In genomic region chr11:90310210-90310609, GRCh38 we compare ENCODE assay signal across 20 cellular contexts.
DNase-seq lines count a peak whose midpoint lies in the region; ATAC-seq, FAIRE-seq and TF ChIP-seq lines count a peak whose summit lies in the region.
"Had no signal": no experiment of that assay in that cellular context is flagged by ENCODE, and none has a peak within 500 bp of the region (broad histone marks: within the 10 kb centered on the region; RNA-seq: fewer than 3 reads in every experiment).

No MANE protein-coding gene starts in this region.

- TF ChIP-seq CTCF in Caco-2 (IDR thresholded peaks at IDR 0.05; ENCODE audit: insufficient read depth in 1 of 2, low read depth in 1 of 2, low read length in 1 of 2, severe bottlenecking in 1 of 2, unreplicated experiment in 1 of 2) (peak; percentile 36 to 46), GM13977 (IDR thresholded peaks at IDR 0.05; ENCODE audit: extremely low read depth, insufficient read depth, missing control alignments) (peak; percentile 4), PC-3 (conservative IDR thresholded peaks at IDR 0.05; ENCODE audit: low read depth, low read length) (0 out of 2 replicates have a peak, but pooled peaks have one; percentile 10), HepG2 (CRISPR knock-in tag; IDR thresholded peaks at IDR 0.05) (peak; percentile 67), esophagus squamous epithelium (IDR thresholded peaks at IDR 0.05) (no peak)

- intact Hi-C loops in Caco-2 (cut with micrococcal nuclease; ENCODE audit: unreplicated experiment), result loop anchor here (1.0 kb wide), 2 partner anchors 125 to 149 kb away; no protein-coding TSS in a partner anchor
- intact Hi-C loops in PC-3 (cut with micrococcal nuclease), result no loop called here
- intact Hi-C loops in HepG2 (cut with micrococcal nuclease; ENCODE audit: unreplicated experiment), result loop anchor here (1.0 kb wide), 1 partner anchor 149 kb away; no protein-coding TSS in a partner anchor
- intact Hi-C loops in esophagus squamous epithelium (cut with DNase I), result no loop called here

- no peaks in the 10 kb centered on the region for H3K9me2 ChIP-seq in PC-3 (replicated peaks; ENCODE audit: low read length)

- H3K27me3 ChIP-seq in Caco-2 (replicated peaks; ENCODE audit: control insufficient read depth, insufficient read depth, low read length) (no peaks in the 10 kb centered on the region), PC-3 (ENCODE audit: low read length) (no peaks in the 10 kb centered on the region), HepG2 (ENCODE audit: control insufficient read depth in 1 of 2, insufficient read depth in 2 of 2, low read length in 2 of 2) (no peaks in the 10 kb centered on the region), esophagus squamous epithelium (no peaks in the 10 kb centered on the region)

- no peak for TF ChIP-seq RAD21 in HepG2 (CRISPR knock-in tag; IDR thresholded peaks at IDR 0.05)

- DNase-seq in Caco-2 (peak in 1 of 2 experiments; percentile 18), GM13977 (ENCODE audit: low spot score) (no peak), PC-3 (no peak), HepG2 (ENCODE audit: low spot score) (peak; percentile 71), NCI-H226 (no peak), esophagus squamous epithelium (lab: John Stamatoyannopoulos, UW) (no peak)
- DNase-seq in activated CD8-positive, alpha-beta T cell treated with anti-CD3 and anti-CD28 coated beads, Interleukin-2, amount 10 ng/mL, durations not matched to agents 7 days and 5 days, result no peak
- DNase-seq: ACHN; C1 segment of cervical spinal cord; GF-D8; HFFc6; NCI-H1417 treated with DMSO at 0.1 percent for 48 hours; NCI-H187 treated with DMSO at 0.1 percent for 48 hours; NK-92 treated with Interleukin-12 subunit alpha and Interleukin-12 subunit beta, amount 100 ng/mL, for 24 hours; RPMI8226; SHP77 treated with DMSO at 0.1 percent for 48 hours; T-helper 2 cell had no signal

- in situ Hi-C loops in GM13977 (cut with MboI; ENCODE audit: low pct_unique_long_range_greater_than_20kb, low sequenced_read_pairs, unreplicated experiment) (no loop called here), HepG2 (cut with HindIII; ENCODE audit: extremely low pct_ligation_motif_present, low pct_unique_long_range_greater_than_20kb) (no loop called here)

- no peaks in the 10 kb centered on the region for H3K9me3 ChIP-seq in Caco-2
- H3K9me3 ChIP-seq in PC-3 (ENCODE audit: low read length), result no peaks in the 10 kb centered on the region
- H3K9me3 ChIP-seq in HepG2 (ENCODE audit: low read length), result no peaks in the 10 kb centered on the region
- no peaks in the 10 kb centered on the region for H3K9me3 ChIP-seq in esophagus squamous epithelium

- no peaks in the 10 kb centered on the region for H3K36me3 Mint-ChIP-seq in Caco-2 (ENCODE audit: insufficient read depth, unreplicated experiment)
- H3K36me3 Mint-ChIP-seq in activated CD8-positive, alpha-beta T cell treated with anti-CD3 and anti-CD28 coated beads, Interleukin-2, amount 10 ng/mL, durations not matched to agents 7 days and 5 days (ENCODE audit: low read depth), result no peaks in the 10 kb centered on the region

- H3K27ac Mint-ChIP-seq in Caco-2 (ENCODE audit: unreplicated experiment), result no peak overlapping the region
- H3K27ac Mint-ChIP-seq in activated CD8-positive, alpha-beta T cell treated with anti-CD3 and anti-CD28 coated beads, Interleukin-2, amount 10 ng/mL, durations not matched to agents 7 days and 5 days, result no peak overlapping the region
- H3K27ac Mint-ChIP-seq: HFFc6 had no signal

- H3K79me2 ChIP-seq in PC-3 (ENCODE audit: low read length) (no peaks in the 10 kb centered on the region), HepG2 (ENCODE audit: insufficient read depth, low read length) (no peaks in the 10 kb centered on the region)

- H3K9me3 Mint-ChIP-seq in Caco-2 (ENCODE audit: unreplicated experiment), result no peaks in the 10 kb centered on the region
- no peaks in the 10 kb centered on the region for H3K9me3 Mint-ChIP-seq in activated CD8-positive, alpha-beta T cell treated with anti-CD3 and anti-CD28 coated beads, Interleukin-2, amount 10 ng/mL, durations not matched to agents 7 days and 5 days (ENCODE audit: insufficient read depth)

- no peaks in the 10 kb centered on the region for H4K20me1 ChIP-seq in PC-3 (ENCODE audit: low read length)
- H4K20me1 ChIP-seq in HepG2 (ENCODE audit: insufficient read depth, low read length), result no peaks in the 10 kb centered on the region

- POLR2A ChIA-PET in Caco-2 (lab: Charles Lee) (no interaction called here), PC-3 (lab: Charles Lee; ENCODE audit: unreplicated experiment) (no interaction called here), HepG2 (lab: Yijun Ruan, JAX) (interaction anchor here (0.9 to 1.0 kb wide), 2 partner anchors 23 to 87 kb away, joined by 3 to 4 read pairs; partner anchors contain the start of gene CHORDC1)
- POLR2A ChIA-PET in activated CD8-positive, alpha-beta T cell treated with anti-CD3 and anti-CD28 coated beads, Interleukin-2, amount 10 ng/mL, durations not matched to agents 7 days and 5 days (lab: Charles Lee), result no interaction called here

- 5% methylated on average over 1 of the region's 1 CpG for WGBS in HepG2 (ENCODE audit: low lambda C conversion rate)
- 74 to 80% methylated on average over 1 of the region's 1 CpG for WGBS in esophagus squamous epithelium, 2 donors

- no peak for TF ChIP-seq POLR2A in HepG2 (IDR thresholded peaks at IDR 0.05; ENCODE audit: insufficient read depth in 1 of 2, low read depth in 2 of 2, low read length in 2 of 2)
- TF ChIP-seq POLR2A in esophagus squamous epithelium (IDR thresholded peaks at IDR 0.05), result no peak

- no peak overlapping the region for H3K4me2 ChIP-seq in PC-3 (ENCODE audit: low read length)
- peak overlapping the region; percentile 50 for H3K4me2 ChIP-seq in HepG2 (ENCODE audit: low read depth, low read length)
- H3K4me2 ChIP-seq: KMS-11 had no signal

- H3K4me3 Mint-ChIP-seq in Caco-2 (ENCODE audit: unreplicated experiment), result no peak overlapping the region
- H3K4me3 Mint-ChIP-seq in activated CD8-positive, alpha-beta T cell treated with anti-CD3 and anti-CD28 coated beads, Interleukin-2, amount 10 ng/mL, durations not matched to agents 7 days and 5 days, result no peak overlapping the region
- H3K4me3 Mint-ChIP-seq: HFFc6 had no signal

- FAIRE-seq in HepG2 (lab: Jason Lieb, UNC), result peak; percentile 63
- FAIRE-seq: GM18507, H54 had no signal

- BruUV-seq in Caco-2 (replicated peaks; lab: Mats Ljungman, UMichigan), result no TSS peak
- no TSS peak for BruUV-seq in PC-3 (replicated peaks; lab: Mats Ljungman, UMichigan)
- BruUV-seq in HepG2 (replicated peaks; lab: Mats Ljungman, UMichigan), result no TSS peak

- H3K36me3 ChIP-seq in Caco-2 (ENCODE audit: control insufficient read depth, insufficient read depth, low read length) (no peaks in the 10 kb centered on the region), PC-3 (ENCODE audit: low read depth, low read length) (no peaks in the 10 kb centered on the region), HepG2 (replicated peaks in 1 of 2; ENCODE audit: control insufficient read depth in 1 of 2, insufficient read depth in 2 of 2, low read length in 2 of 2) (no peaks in the 10 kb centered on the region), esophagus squamous epithelium (no peaks in the 10 kb centered on the region)

- H3K27me3 Mint-ChIP-seq in Caco-2 (ENCODE audit: insufficient read depth, unreplicated experiment), result no peaks in the 10 kb centered on the region
- H3K27me3 Mint-ChIP-seq in activated CD8-positive, alpha-beta T cell treated with anti-CD3 and anti-CD28 coated beads, Interleukin-2, amount 10 ng/mL, durations not matched to agents 7 days and 5 days (ENCODE audit: low read depth), result peaks cover 2% of the 10 kb centered on the region

- H3K4me3 ChIP-seq in Caco-2 (ENCODE audit: low read depth, low read length) (no peak overlapping the region), PC-3 (ENCODE audit: low read length) (no peak overlapping the region), HepG2 (replicated peaks in 1 of 3; ENCODE audit: insufficient read depth in 1 of 3, low read depth in 2 of 3, low read length in 3 of 3) (peak overlapping the region in 1 of 3 experiments; percentile 23; a peak in 2 of 6 replicates), esophagus squamous epithelium (no peak overlapping the region)

- H2AFZ ChIP-seq in PC-3 (ENCODE audit: low read length) (no peak overlapping the region), HepG2 (ENCODE audit: low read length) (no peak overlapping the region)

- no peaks in the 10 kb centered on the region for H3F3A ChIP-seq in PC-3 (ENCODE audit: low read length, unreplicated experiment)

- peaks cover 7% of the 10 kb centered on the region for H3K4me1 Mint-ChIP-seq in Caco-2 (ENCODE audit: low read depth, unreplicated experiment)
- no peaks in the 10 kb centered on the region for H3K4me1 Mint-ChIP-seq in activated CD8-positive, alpha-beta T cell treated with anti-CD3 and anti-CD28 coated beads, Interleukin-2, amount 10 ng/mL, durations not matched to agents 7 days and 5 days (ENCODE audit: low read depth)

- ATAC-seq in PC-3 (no peak), HepG2 (peak; percentile 85)
- ATAC-seq in activated CD8-positive, alpha-beta T cell treated with anti-CD3 and anti-CD28 coated beads, Interleukin-2, amount 10 ng/mL, durations not matched to agents 7 days and 5 days, result no peak

- H3K27ac ChIP-seq in PC-3 (ENCODE audit: low read length), result no peak overlapping the region
- peak overlapping the region; percentile 65 for H3K27ac ChIP-seq in HepG2 (ENCODE audit: extremely low read length, insufficient read depth, low read length)
- no peak overlapping the region for H3K27ac ChIP-seq in esophagus squamous epithelium
- H3K27ac ChIP-seq: KMS-11 had no signal

- peaks cover 15% of the 10 kb centered on the region for H3K4me1 ChIP-seq in Caco-2
- H3K4me1 ChIP-seq in PC-3 (ENCODE audit: insufficient read depth, low read length), result no peaks in the 10 kb centered on the region
- peaks cover 18% of the 10 kb centered on the region for H3K4me1 ChIP-seq in HepG2 (ENCODE audit: insufficient read depth, low read length)
- H3K4me1 ChIP-seq in esophagus squamous epithelium, result no peaks in the 10 kb centered on the region

- H3K9ac ChIP-seq in PC-3 (ENCODE audit: low read length), result no peak overlapping the region
- H3K9ac ChIP-seq in HepG2 (ENCODE audit: insufficient read depth, low read depth, low read length), result no peak overlapping the region
- H3K9ac ChIP-seq: KMS-11 had no signal

- TF ChIP-seq EP300 in HepG2 (IDR thresholded peaks at IDR 0.05; ENCODE audit: low read depth in 2 of 2, low read length in 2 of 2) (peak in 1 of 2 experiments; percentile 40; a peak in 1 of 4 replicates), HepG2 (CRISPR knock-in tag; IDR thresholded peaks at IDR 0.05; ENCODE audit: borderline replicate concordance) (no peak)

- CTCF ChIA-PET in Caco-2 (lab: Charles Lee), result interaction anchor here (0.7 to 1.7 kb wide), 6 partner anchors 16 to 232 kb away, joined by 3 to 14 read pairs (median 5); no protein-coding TSS in a partner anchor
- CTCF ChIA-PET in PC-3 (lab: Charles Lee), result no interaction called here
- CTCF ChIA-PET in HepG2 (lab: Yijun Ruan, JAX; ENCODE audit: low intra/inter-chr PET ratio, low total read pairs), result interaction anchor here (0.9 kb wide), 1 partner anchor 149 kb away, joined by 5 read pairs; no protein-coding TSS in a partner anchor
- CTCF ChIA-PET in activated CD8-positive, alpha-beta T cell treated with anti-CD3 and anti-CD28 coated beads, Interleukin-2, amount 10 ng/mL, durations not matched to agents 7 days and 5 days (lab: Charles Lee), result no interaction called here

TF ChIP-seq in HepG2, 621 proteins besides CTCF, POLR2A, EP300 and RAD21 (continues in another document):
- no peak for TF ChIP-seq ZNF766 (CRISPR knock-in tag; IDR thresholded peaks at IDR 0.05; ENCODE audit: borderline replicate concordance)

Comparison
In these comparisons a context has a peak if more than half of its experiments do, and no peak if none do; other contexts are left out.
1. CTCF ChIP-seq: peak in Caco-2 (2 of 2), GM13977 (single experiment), PC-3 (single experiment) and HepG2 (single experiment); none in esophagus squamous epithelium (0 of 6).
2. CTCF ChIA-PET loops: an anchor here in Caco-2 (0.7 to 1.7 kb wide) and HepG2 (0.9 kb wide); none called in PC-3 and activated CD8-positive, alpha-beta T cell treated with anti-CD3 and anti-CD28 coated beads, Interleukin-2, amount 10 ng/mL, durations not matched to agents 7 days and 5 days.
3. intact Hi-C loops: an anchor here in Caco-2 (1.0 kb wide) and HepG2 (1.0 kb wide); none called in PC-3 and esophagus squamous epithelium.